ENCODE assay signal across 1 cellular context in genomic region chr7:112236597-112236996, GRCh38.
TF ChIP-seq lines count a peak whose summit lies in the region.

No MANE protein-coding gene starts in this region.

TF ChIP-seq in HepG2, 621 proteins besides CTCF, POLR2A, EP300 and RAD21 (continued from another document and continues in another):
- TF ChIP-seq PRDM4 (CRISPR knock-in tag; IDR thresholded peaks at IDR 0.05; ENCODE audit: borderline replicate concordance) = no peak
- no peak for TF ChIP-seq HNRNPL (IDR thresholded peaks at IDR 0.05; ENCODE audit: low read depth, low read length)
- 0 out of 2 replicates have a peak, but pooled peaks have one; percentile 22 for TF ChIP-seq PBX3 (CRISPR knock-in tag; IDR thresholded peaks at IDR 0.05; ENCODE audit: borderline replicate concordance)
- TF ChIP-seq YY1 (IDR thresholded peaks at IDR 0.05; ENCODE audit: insufficient read depth, insufficient replicate concordance, low read depth, low read length) = no peak
- TF ChIP-seq PHF20 (CRISPR knock-in tag; IDR thresholded peaks at IDR 0.05) = no peak
- TF ChIP-seq ZNF318 (CRISPR knock-in tag; IDR thresholded peaks at IDR 0.05) = no peak
- no peak for TF ChIP-seq PRDM15 (CRISPR knock-in tag; IDR thresholded peaks at IDR 0.05)
- TF ChIP-seq PLSCR1 (CRISPR knock-in tag; IDR thresholded peaks at IDR 0.05; ENCODE audit: borderline replicate concordance) = no peak
- no peak for TF ChIP-seq ZNF33A (CRISPR knock-in tag; IDR thresholded peaks at IDR 0.05; ENCODE audit: borderline replicate concordance)
- no peak for TF ChIP-seq ZNF768 (CRISPR knock-in tag; IDR thresholded peaks at IDR 0.05)
- TF ChIP-seq RBM39 (IDR thresholded peaks at IDR 0.05; ENCODE audit: low read depth, low read length, poor library complexity, severe bottlenecking) = no peak
- TF ChIP-seq ATF3 (CRISPR knock-in tag; IDR thresholded peaks at IDR 0.05) = no peak
- TF ChIP-seq ATF4 (CRISPR knock-in tag; IDR thresholded peaks at IDR 0.05) = no peak
- no peak for TF ChIP-seq ATAD3A (CRISPR knock-in tag; IDR thresholded peaks at IDR 0.05)
- TF ChIP-seq ISX (CRISPR knock-in tag; conservative IDR thresholded peaks at IDR 0.05) = no peak
- no peak for TF ChIP-seq JUN (CRISPR knock-in tag; IDR thresholded peaks at IDR 0.05)
- no peak for TF ChIP-seq JARID2 (CRISPR knock-in tag; IDR thresholded peaks at IDR 0.05; ENCODE audit: insufficient replicate concordance)
- no peak for TF ChIP-seq ZNF414 (CRISPR knock-in tag; IDR thresholded peaks at IDR 0.05)
- no peak for TF ChIP-seq THAP9 (CRISPR knock-in tag; IDR thresholded peaks at IDR 0.05; ENCODE audit: borderline replicate concordance)
- no peak for TF ChIP-seq TBL1XR1 (IDR thresholded peaks at IDR 0.05; ENCODE audit: borderline replicate concordance, low read length, partially characterized antibody)
- no peak for TF ChIP-seq KMT2B (CRISPR knock-in tag; IDR thresholded peaks at IDR 0.05)
- TF ChIP-seq ZNF503 (CRISPR knock-in tag; IDR thresholded peaks at IDR 0.05) = no peak
- no peak for TF ChIP-seq GTF2F1 (IDR thresholded peaks at IDR 0.05; ENCODE audit: low read length)
- TF ChIP-seq ZNF143 (CRISPR knock-in tag; IDR thresholded peaks at IDR 0.05) = no peak
- no peak for TF ChIP-seq RNF219 (CRISPR knock-in tag; IDR thresholded peaks at IDR 0.05)
